Comparison of ENCODE assay signal across 9 cellular contexts in the genomic region with DNA sequence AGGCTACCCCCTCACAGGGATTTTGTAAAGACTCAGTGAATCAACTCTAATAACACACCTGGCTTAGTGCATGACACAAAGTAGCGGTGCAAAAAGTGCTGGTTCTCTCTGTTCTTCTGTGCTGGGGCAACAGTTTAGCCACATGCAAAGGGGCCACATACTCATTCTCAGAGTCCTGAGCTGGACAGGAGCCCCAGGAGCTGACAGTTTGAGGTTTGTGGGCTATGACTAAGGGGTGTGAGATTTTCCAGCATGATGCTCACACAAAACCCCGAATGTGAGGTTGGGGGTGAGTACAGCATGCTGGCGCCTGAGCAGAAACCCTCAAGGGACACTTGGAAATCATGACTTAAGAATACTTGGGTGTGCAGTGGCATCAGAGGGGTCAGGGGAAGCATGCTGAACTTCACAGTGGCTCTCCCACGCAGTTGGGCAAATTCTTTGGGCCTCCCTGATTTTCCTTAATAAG. TPM values are rescaled to one million over a fixed set of nuclear protein-coding genes. Genes with fewer than 3 reads are reported as not detected.
A peak's percentile ranks its signal among the peaks of the same experiment; 100 is the strongest.
DNase-seq lines count a peak whose midpoint lies in the region; ATAC-seq and TF ChIP-seq lines count a peak whose summit lies in the region.
"Had no signal": no experiment of that assay in that cellular context is flagged by ENCODE, and none has a peak within 500 bp of the region (broad histone marks: within the 10 kb centered on the region; RNA-seq: fewer than 3 reads in every experiment).

No MANE protein-coding gene starts in this region.

- H3K27me3 ChIP-seq in stomach (no peaks in the 10 kb centered on the region), right lobe of liver (no peaks in the 10 kb centered on the region)

- H3K27ac ChIP-seq in stomach (no peak overlapping the region), right lobe of liver (no peak overlapping the region)
- H3K27ac ChIP-seq: parathyroid adenoma had no signal

- intact Hi-C loops in stomach (cut with DNase I; ENCODE audit: low total_unique reads) (no loop called here), right lobe of liver (cut with DNase I) (no loop called here)

- H3K4me1 ChIP-seq in stomach (no peaks in the 10 kb centered on the region), right lobe of liver (no peaks in the 10 kb centered on the region)
- H3K4me1 ChIP-seq: parathyroid adenoma had no signal

- POLR2A ChIA-PET in activated CD8-positive, alpha-beta T cell treated with anti-CD3 and anti-CD28 coated beads, Interleukin-2, amount 10 ng/mL, durations not matched to agents 7 days and 5 days (lab: Charles Lee): no interaction called here

- CTCF ChIA-PET in activated CD8-positive, alpha-beta T cell treated with anti-CD3 and anti-CD28 coated beads, Interleukin-2, amount 10 ng/mL, durations not matched to agents 7 days and 5 days (lab: Charles Lee): no interaction called here

- peaks cover 12% of the 10 kb centered on the region for H3K27me3 Mint-ChIP-seq in activated CD8-positive, alpha-beta T cell treated with anti-CD3 and anti-CD28 coated beads, Interleukin-2, amount 10 ng/mL, durations not matched to agents 7 days and 5 days (ENCODE audit: low read depth)

- no peak for TF ChIP-seq EP300 in stomach (IDR thresholded peaks at IDR 0.05)

- no peak for TF ChIP-seq POLR2A in stomach (IDR thresholded peaks at IDR 0.05)
- TF ChIP-seq POLR2A in right lobe of liver (IDR thresholded peaks at IDR 0.05): no peak

- H3K4me3 ChIP-seq in stomach (no peak overlapping the region), right lobe of liver (no peak overlapping the region)

- no peaks in the 10 kb centered on the region for H3K9me3 Mint-ChIP-seq in activated CD8-positive, alpha-beta T cell treated with anti-CD3 and anti-CD28 coated beads, Interleukin-2, amount 10 ng/mL, durations not matched to agents 7 days and 5 days (ENCODE audit: insufficient read depth)

- peak; percentile 79 for ATAC-seq in HG03045 (IDR thresholded peaks at IDR 0.05; ENCODE audit: unreplicated experiment)
- ATAC-seq in activated CD8-positive, alpha-beta T cell treated with anti-CD3 and anti-CD28 coated beads, Interleukin-2, amount 10 ng/mL, durations not matched to agents 7 days and 5 days: no peak
- no peak for ATAC-seq in right lobe of liver

- no peak overlapping the region for H3K27ac Mint-ChIP-seq in activated CD8-positive, alpha-beta T cell treated with anti-CD3 and anti-CD28 coated beads, Interleukin-2, amount 10 ng/mL, durations not matched to agents 7 days and 5 days

- no peaks in the 10 kb centered on the region for H3K36me3 Mint-ChIP-seq in activated CD8-positive, alpha-beta T cell treated with anti-CD3 and anti-CD28 coated beads, Interleukin-2, amount 10 ng/mL, durations not matched to agents 7 days and 5 days (ENCODE audit: low read depth)

- WGBS in stomach, 5 donors: 66 to 81% (median 75%) methylated on average over 4 of the region's 4 CpGs
- 55% methylated on average over 2 of the region's 4 CpGs for WGBS in right lobe of liver (ENCODE audit: insufficient coverage, low coverage, low lambda C conversion rate, missing lambda C conversion rate)

- H3K4me3 Mint-ChIP-seq in activated CD8-positive, alpha-beta T cell treated with anti-CD3 and anti-CD28 coated beads, Interleukin-2, amount 10 ng/mL, durations not matched to agents 7 days and 5 days: no peak overlapping the region

- peak in 2 of 3 experiments; percentile 8 to 10 for DNase-seq in activated CD8-positive, alpha-beta memory T cell treated with anti-CD3 and anti-CD28 coated beads for 48 hours (ENCODE audit: low read depth in 2 of 3, low spot score in 2 of 3)
- no peak for DNase-seq in activated CD8-positive, alpha-beta memory T cell treated with anti-CD3 and anti-CD28 coated beads, Interleukin-2, amount 50 U/mL, for 4 hours
- DNase-seq in activated CD8-positive, alpha-beta T cell treated with anti-CD3 and anti-CD28 coated beads, Interleukin-2, amount 10 ng/mL, durations not matched to agents 7 days and 5 days: peak; percentile 23
- DNase-seq in stimulated activated CD8-positive, alpha-beta memory T cell treated with anti-CD3 and anti-CD28 coated beads, Interleukin-15, amount 100 ng/mL, for 48 hours (ENCODE audit: low read depth in 2 of 2): peak; percentile 35 to 36
- DNase-seq in stomach (no peak), right lobe of liver (no peak), hypothalamus (lab: John Stamatoyannopoulos, UW) (no peak)

- H3K9me3 ChIP-seq in stomach (no peaks in the 10 kb centered on the region), right lobe of liver (no peaks in the 10 kb centered on the region)

- peaks cover 11% of the 10 kb centered on the region for H3K4me1 Mint-ChIP-seq in activated CD8-positive, alpha-beta T cell treated with anti-CD3 and anti-CD28 coated beads, Interleukin-2, amount 10 ng/mL, durations not matched to agents 7 days and 5 days (ENCODE audit: low read depth)

- TF ChIP-seq CTCF in stomach (IDR thresholded peaks at IDR 0.05) (no peak), right lobe of liver (IDR thresholded peaks at IDR 0.05) (no peak)

- no peaks in the 10 kb centered on the region for H3K36me3 ChIP-seq in stomach
- H3K36me3 ChIP-seq in right lobe of liver: no peaks in the 10 kb centered on the region

RNA-seq across cellular contexts. Expression of a gene that starts 31.1 kb away (rescaled TPM):
- under 1 TPM; 0.31 to 0.71 TPM for total RNA-seq in activated CD8-positive, alpha-beta T cell treated with anti-CD3 and anti-CD28 coated beads, Interleukin-2, amount 10 ng/mL, durations not matched to agents 7 days and 5 days
- total RNA-seq in stomach (1 to 10 TPM in 2 of 5 donors, not detected in 3; 1.3 to 7.7 TPM), right lobe of liver (under 1 TPM in 4 of 6 experiments, not detected in 2; 0.12 to 0.75 (median 0.43) TPM)
- under 1 TPM in 2 of 3 donors, not detected in 1; 0.25 to 0.45 TPM for polyA plus RNA-seq in stomach

Comparison
In these comparisons a context has a peak if more than half of its experiments do, and no peak if none do; other contexts are left out.
1. DNase-seq: peak in activated CD8-positive, alpha-beta memory T cell treated with anti-CD3 and anti-CD28 coated beads for 48 hours (2 of 3), activated CD8-positive, alpha-beta T cell treated with anti-CD3 and anti-CD28 coated beads, Interleukin-2, amount 10 ng/mL, durations not matched to agents 7 days and 5 days (single experiment) and stimulated activated CD8-positive, alpha-beta memory T cell treated with anti-CD3 and anti-CD28 coated beads, Interleukin-15, amount 100 ng/mL, for 48 hours (2 of 2); none in activated CD8-positive, alpha-beta memory T cell treated with anti-CD3 and anti-CD28 coated beads, Interleukin-2, amount 50 U/mL, for 4 hours (single experiment), stomach (single experiment), right lobe of liver (0 of 3) and hypothalamus (0 of 51).